In genomic region chr17:27985306-27985705, GRCh38 we compare ENCODE assay signal across 13 cellular contexts. TPM values are rescaled to one million over a fixed set of nuclear protein-coding genes. Genes with fewer than 3 reads are reported as not detected.
DNase-seq lines count a peak whose midpoint lies in the region; ATAC-seq, FAIRE-seq and TF ChIP-seq lines count a peak whose summit lies in the region.
"Had no signal": no experiment of that assay in that cellular context is flagged by ENCODE, and none has a peak within 500 bp of the region (broad histone marks: within the 10 kb centered on the region; RNA-seq: fewer than 3 reads in every experiment).

No MANE protein-coding gene starts in this region.

- no peaks in the 10 kb centered on the region for H3K4me1 Mint-ChIP-seq in glutamatergic neuron (ENCODE audit: low read depth, unreplicated experiment)
- H3K4me1 Mint-ChIP-seq: activated naive CD8-positive, alpha-beta T cell treated with anti-CD3 and anti-CD28 coated beads, Interleukin-2, amount 50 U/mL, for 24 hours had no signal

- no peaks in the 10 kb centered on the region for H3K36me3 Mint-ChIP-seq in glutamatergic neuron (ENCODE audit: unreplicated experiment)

- H3K4me3 ChIP-seq in K562: no peak overlapping the region
- H3K4me3 ChIP-seq in osteoblast (ENCODE audit: insufficient read depth, low read length): no peak overlapping the region
- H3K4me3 ChIP-seq: tibial nerve had no signal

- H3K4me3 Mint-ChIP-seq in glutamatergic neuron (ENCODE audit: unreplicated experiment): no peak overlapping the region
- H3K4me3 Mint-ChIP-seq: activated naive CD8-positive, alpha-beta T cell treated with anti-CD3 and anti-CD28 coated beads, Interleukin-2, amount 50 U/mL, for 24 hours had no signal

- no peak for FAIRE-seq in K562 (lab: Jason Lieb, UNC)
- FAIRE-seq: RCC 7860 had no signal

- in situ Hi-C loops in K562 (cut with MboI): no loop called here

- no TSS peak for BruUV-seq in K562 (replicated peaks; lab: Mats Ljungman, UMichigan)

- H4K20me1 ChIP-seq in K562 (replicated peaks; ENCODE audit: control insufficient read depth, insufficient read depth, low read length) (no peaks in the 10 kb centered on the region), osteoblast (ENCODE audit: insufficient read depth, low read length) (no peaks in the 10 kb centered on the region)

- H3K9ac ChIP-seq in K562 (ENCODE audit: insufficient read depth in 1 of 2, low read depth in 2 of 2, low read length in 2 of 2): peak overlapping the region; percentile 46 to 69; a peak in 3 of 4 replicates

- H3K9me1 ChIP-seq in K562 (ENCODE audit: control insufficient read depth, insufficient read depth, low read length): no peaks in the 10 kb centered on the region

- intact Hi-C loops in K562 (cut with micrococcal nuclease): loop anchor here (5.0 kb wide), 1 partner anchor 93 kb away; the partner anchor contains the start of gene LYRM9

- peak overlapping the region; percentile 89 for H3K27ac ChIP-seq in K562 (ENCODE audit: extremely low read depth, low read depth, low read length)
- no peak overlapping the region for H3K27ac ChIP-seq in osteoblast (ENCODE audit: low read depth, low read length)
- no peak overlapping the region for H3K27ac ChIP-seq in foreskin keratinocyte

- TF ChIP-seq EP300 in K562 (IDR thresholded peaks at IDR 0.05; ENCODE audit: low read length): no peak

- H3K79me2 ChIP-seq in K562 (ENCODE audit: control insufficient read depth, insufficient read depth, low read length): no peaks in the 10 kb centered on the region
- no peaks in the 10 kb centered on the region for H3K79me2 ChIP-seq in osteoblast (ENCODE audit: insufficient read depth, low read length)

- H3K27me3 Mint-ChIP-seq in glutamatergic neuron (ENCODE audit: unreplicated experiment): peaks cover 2% of the 10 kb centered on the region

- peak overlapping the region; percentile 64 for H3K4me2 ChIP-seq in K562 (ENCODE audit: insufficient read depth, low read length)
- peak overlapping the region; percentile 14 for H3K4me2 ChIP-seq in osteoblast (ENCODE audit: insufficient read depth, low read length)

- DNase-seq in NCI-H1436 (lab: John Stamatoyannopoulos, UW): peak; percentile 47
- DNase-seq in K562 (ENCODE audit: extremely low read depth in 1 of 4, low spot score in 3 of 4): peak in 1 of 4 experiments; percentile 55
- no peak for DNase-seq in osteoblast (ENCODE audit: insufficient read length, low spot score, missing footprints)
- DNase-seq in kidney tubule cell (ENCODE audit: low spot score): no peak
- DNase-seq in glutamatergic neuron: no peak
- no peak for DNase-seq in foreskin keratinocyte
- DNase-seq in COLO668 (lab: John Stamatoyannopoulos, UW; ENCODE audit: unreplicated experiment): no peak
- DNase-seq: activated naive CD8-positive, alpha-beta T cell treated with anti-CD3 and anti-CD28 coated beads, Interleukin-2, amount 50 U/mL, for 24 hours; NCI-H226; stimulated activated CD4-positive, alpha-beta T cell treated with anti-CD3 and anti-CD28 coated beads, Interleukin-1b, Interleukin-23, amount 100 ng/mL, for 48 hours had no signal

- TF ChIP-seq POLR2A in K562 (conservative IDR thresholded peaks at IDR 0.05): no peak

- H3K9me3 Mint-ChIP-seq in glutamatergic neuron (ENCODE audit: unreplicated experiment): no peaks in the 10 kb centered on the region
- H3K9me3 Mint-ChIP-seq: activated naive CD8-positive, alpha-beta T cell treated with anti-CD3 and anti-CD28 coated beads, Interleukin-2, amount 50 U/mL, for 24 hours had no signal

- peak; percentile 18 for ATAC-seq in GM18502 (IDR thresholded peaks at IDR 0.05; ENCODE audit: poor library complexity, unreplicated experiment)
- ATAC-seq in K562: peak; percentile 55
- no peak for ATAC-seq in foreskin keratinocyte
- ATAC-seq: activated naive CD8-positive, alpha-beta T cell treated with anti-CD3 and anti-CD28 coated beads, Interleukin-2, amount 50 U/mL, for 24 hours had no signal

- H3K4me1 ChIP-seq in K562 (replicated peaks in 1 of 2; ENCODE audit: control insufficient read depth in 2 of 2, insufficient read depth in 2 of 2, low read length in 2 of 2) (peaks cover 45 to 60% of the 10 kb centered on the region in 2 experiments), osteoblast (ENCODE audit: insufficient read depth, low read length) (peaks cover 4% of the 10 kb centered on the region), foreskin keratinocyte (peaks cover 29% of the 10 kb centered on the region)

- no peak for TF ChIP-seq RAD21 in K562 (CRISPR knock-in tag; conservative IDR thresholded peaks at IDR 0.05 in 1 of 2, IDR thresholded peaks at IDR 0.05 in 1 of 2)

- no peak overlapping the region for H3K27ac Mint-ChIP-seq in glutamatergic neuron (ENCODE audit: unreplicated experiment)
- H3K27ac Mint-ChIP-seq: activated naive CD8-positive, alpha-beta T cell treated with anti-CD3 and anti-CD28 coated beads, Interleukin-2, amount 50 U/mL, for 24 hours had no signal

- H3K36me3 ChIP-seq in K562 (ENCODE audit: control insufficient read depth, insufficient read depth, low read length): no peaks in the 10 kb centered on the region
- H3K36me3 ChIP-seq in osteoblast (ENCODE audit: insufficient read depth, low read length): no peaks in the 10 kb centered on the region
- H3K36me3 ChIP-seq: tibial nerve had no signal

- TF ChIP-seq CTCF in K562 (IDR thresholded peaks at IDR 0.05 in 2 of 3, conservative IDR thresholded peaks at IDR 0.05 in 1 of 3; ENCODE audit: insufficient read depth in 2 of 3, low read depth in 1 of 3, low read length in 3 of 3) (no peak), osteoblast (IDR thresholded peaks at IDR 0.05; ENCODE audit: extremely low read depth, low read depth, low read length) (no peak), glutamatergic neuron (IDR thresholded peaks at IDR 0.05; ENCODE audit: partially characterized antibody, unreplicated experiment) (no peak), foreskin keratinocyte (conservative IDR thresholded peaks at IDR 0.05) (no peak)

- WGBS in K562 (ENCODE audit: insufficient coverage, low coverage, missing lambda C conversion rate): 30% methylated on average over 7 of the region's 7 CpGs

- H3K9me3 ChIP-seq in K562 (replicated peaks; ENCODE audit: control insufficient read depth, insufficient read depth, low read depth, low read length) (no peaks in the 10 kb centered on the region), osteoblast (ENCODE audit: low read depth, low read length) (no peaks in the 10 kb centered on the region)
- H3K9me3 ChIP-seq: tibial nerve had no signal

- CTCF ChIA-PET in K562 (lab: Yijun Ruan, JAX; ENCODE audit: low intra/inter-chr PET ratio): no interaction called here

- POLR2A ChIA-PET in K562 (lab: Yijun Ruan, JAX): interaction anchor here (0.5 to 2.6 kb wide), 6 partner anchors 12 to 896 kb away, joined by 3 to 12 read pairs (median 3); partner anchors contain the start of gene NLK

- H2AFZ ChIP-seq in K562 (ENCODE audit: low read depth, low read length) (peak overlapping the region; percentile 86), osteoblast (ENCODE audit: low read length) (peak overlapping the region; percentile 5)

- H3K27me3 ChIP-seq in K562 (ENCODE audit: control insufficient read depth in 2 of 2, insufficient read depth in 2 of 2, low read length in 2 of 2) (no peaks in the 10 kb centered on the region), osteoblast (ENCODE audit: insufficient read depth, low read length) (peaks cover 3% of the 10 kb centered on the region), foreskin keratinocyte (no peaks in the 10 kb centered on the region)
- H3K27me3 ChIP-seq: tibial nerve had no signal

TF ChIP-seq in K562, 482 proteins besides CTCF, POLR2A, EP300 and RAD21 (continues in another document):
- TF ChIP-seq ZNF639 (CRISPR knock-in tag; conservative IDR thresholded peaks at IDR 0.05 in 1 of 2, IDR thresholded peaks at IDR 0.05 in 1 of 2): 0 out of 4 replicates have a peak, but pooled peaks of 1 of the 2 experiments have one; percentile 39

RNA-seq across cellular contexts. Expression of gene NLK, which starts 57.2 kb away (rescaled TPM):
- total RNA-seq in K562 (2011; cell fraction: chromatin; rRNA removed; ENCODE audit: low replicate concordance): 88.0 and 129 TPM in 2 replicates
- total RNA-seq in K562 (2011; cell fraction: nucleolus; rRNA removed): 64.0 and 66.8 TPM in 2 replicates
- total RNA-seq in K562 (2011; cell fraction: nucleoplasm; rRNA removed): 80.4 and 113 TPM in 2 replicates
- total RNA-seq in K562 (2014; rRNA removed): 25.7 and 25.8 TPM in 2 replicates
- 26.3 and 29.8 TPM in 2 replicates for total RNA-seq in K562 (2014; rRNA removed; fragmentation: Illumina TruSeq; extraction: Trizol)
- total RNA-seq in K562 (2015; rRNA removed; fragmentation: Illumina TruSeq; extraction: Trizol): 33.2 and 33.7 TPM in 2 replicates
- total RNA-seq in K562 (2021): 29.1 and 29.2 TPM in 2 replicates
- polyA plus RNA-seq in K562 (2011; rRNA removed): 44.4 and 59.6 TPM in 2 replicates
- polyA plus RNA-seq in K562 (2011; cell fraction: cytosol; rRNA removed): 26.6 and 30.8 TPM in 2 replicates
- polyA plus RNA-seq in K562 (2011; cell fraction: nucleus; rRNA removed): 92.1 and 137 TPM in 2 replicates
- 24.3 and 28.6 TPM in 2 replicates for polyA plus RNA-seq in K562 (2012)
- 30.5 and 33.7 TPM in 2 replicates for polyA plus RNA-seq in K562 (2014; fragmentation: Illumina TruSeq; extraction: Trizol)
- 10 to 100 TPM; 10.9 to 11.1 TPM for polyA plus RNA-seq in K562 (2014; fragmentation: Nextera tagmentation; extraction: Ambion mirVana)
- polyA plus RNA-seq in K562 (2014; rRNA removed): 26.7 and 27.7 TPM in 2 replicates
- 58.5 and 80.6 TPM in 2 replicates for polyA minus RNA-seq in K562 (2011; rRNA and poly(A)+ RNA removed)
- polyA minus RNA-seq in K562 (2011; cell fraction: cytosol; rRNA and poly(A)+ RNA removed): 21.7 and 34.5 TPM in 2 replicates
- 64.1 and 102 TPM in 2 replicates for polyA minus RNA-seq in K562 (2011; cell fraction: nucleus; rRNA and poly(A)+ RNA removed)
- 10.5 and 16.8 TPM in 2 replicates for total RNA-seq in osteoblast
- total RNA-seq in glutamatergic neuron (ENCODE audit: unreplicated experiment): 33.8 TPM
- 16.9 and 17.8 TPM in 2 replicates for total RNA-seq in foreskin keratinocyte
- polyA plus RNA-seq in foreskin keratinocyte: 5.6 and 7.1 TPM in 2 replicates
